In the genomic region with DNA sequence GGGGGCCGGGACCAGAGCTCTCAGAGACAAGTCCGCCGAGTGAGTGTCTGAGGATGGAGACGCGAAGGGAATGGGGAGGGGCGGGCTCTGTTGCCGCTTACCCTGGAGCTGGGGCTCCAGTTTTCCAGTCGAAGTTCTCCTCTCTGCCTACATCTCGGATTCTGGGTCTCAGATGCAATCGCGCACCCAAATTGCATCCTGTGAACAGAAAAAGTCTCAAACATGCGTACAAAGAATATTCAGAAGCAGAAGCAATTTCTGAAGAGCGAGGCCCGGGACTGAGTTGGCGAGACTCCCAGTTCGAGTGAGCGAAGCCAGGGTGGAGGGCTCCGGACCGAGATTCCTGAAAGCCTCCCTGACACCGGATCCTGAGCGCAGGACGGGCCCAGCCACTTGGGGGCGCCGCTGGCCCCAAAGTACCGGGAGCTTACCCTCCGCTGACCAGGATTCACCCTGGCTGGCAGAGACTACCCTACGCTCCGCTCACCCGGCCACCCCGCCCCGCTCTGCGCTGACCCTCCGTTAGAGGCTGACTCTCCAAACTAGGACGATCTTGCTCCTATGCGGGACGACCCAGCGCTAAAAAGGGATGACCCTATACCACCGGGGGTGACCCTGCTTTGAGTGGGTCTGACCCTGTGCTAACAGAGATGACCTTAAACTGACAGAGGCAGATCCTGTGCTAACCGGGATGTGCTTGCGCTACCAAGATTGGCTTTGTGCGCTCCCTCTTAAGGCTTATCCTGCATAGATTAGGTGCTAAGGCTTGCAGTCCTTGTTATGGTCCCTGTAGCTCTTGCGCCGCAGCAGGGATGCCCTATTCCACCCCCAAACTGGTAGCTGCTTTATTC, we compare ENCODE assay signal across 11 cellular contexts. TPM values are rescaled to one million over a fixed set of nuclear protein-coding genes. Genes with fewer than 3 reads are reported as not detected.
DNase-seq lines count a peak whose midpoint lies in the region; ATAC-seq and TF ChIP-seq lines count a peak whose summit lies in the region.
"Had no signal": no experiment of that assay in that cellular context is flagged by ENCODE, and none has a peak within 500 bp of the region (broad histone marks: within the 10 kb centered on the region; RNA-seq: fewer than 3 reads in every experiment).

No MANE protein-coding gene starts in this region.

- no peaks in the 10 kb centered on the region for H3K9me3 ChIP-seq in left ventricle myocardium inferior (replicated peaks)
- no peaks in the 10 kb centered on the region for H3K9me3 ChIP-seq in transverse colon

- POLR2A ChIA-PET in activated CD4-positive, alpha-beta memory T cell treated with anti-CD3 and anti-CD28 coated beads for 36 hours (lab: Charles Lee), result interaction anchor here (1.1 kb wide), 1 partner anchor 12 kb away, joined by 3 read pairs; the partner anchor contains the start of gene FOXD2
- POLR2A ChIA-PET in activated CD4-positive, alpha-beta memory T cell treated with anti-CD3 and anti-CD28 coated beads, Interleukin-2, amount 10 ng/mL, durations not matched to agents 7 days and 5 days (lab: Charles Lee), result interaction anchor here (1.4 to 2.4 kb wide), 2 partner anchors 9 to 12 kb away, joined by 4 to 17 read pairs; partner anchors contain the start of gene FOXD2

- H3K4me3 Mint-ChIP-seq in activated CD4-positive, alpha-beta memory T cell treated with anti-CD3 and anti-CD28 coated beads for 36 hours, result no peak overlapping the region
- no peak overlapping the region for H3K4me3 Mint-ChIP-seq in activated CD4-positive, alpha-beta memory T cell treated with anti-CD3 and anti-CD28 coated beads, Interleukin-2, amount 10 ng/mL, durations not matched to agents 7 days and 5 days
- H3K4me3 Mint-ChIP-seq: CD4-positive, CD25-positive, alpha-beta regulatory T cell; dendritic cell treated with granulocyte-macrophage colony-stimulating factor and Interleukin-4, amounts not matched to agents 40 ng/mL and 50 ng/mL, for 4 days had no signal

- peak; percentile 46 for DNase-seq in activated CD4-positive, alpha-beta memory T cell treated with anti-CD3 and anti-CD28 coated beads for 36 hours
- no peak for DNase-seq in activated CD4-positive, alpha-beta memory T cell treated with anti-CD3 and anti-CD28 coated beads, Interleukin-2, amount 10 ng/mL, durations not matched to agents 7 days and 5 days
- DNase-seq in SK-MEL-5 (ENCODE audit: low read depth, low spot score) (peak; percentile 47), left ventricle myocardium inferior (peak; percentile 31), transverse colon (peak; percentile 40)
- no peak for DNase-seq in activated CD4-positive, alpha-beta T cell treated with anti-CD3 and anti-CD28 coated beads for 1 hour
- DNase-seq in stimulated activated CD4-positive, alpha-beta T cell treated with anti-CD3 and anti-CD28 coated beads, Interleukin-4, amount 100 ng/mL, for 24 hours, result no peak
- DNase-seq: CD4-positive, CD25-positive, alpha-beta regulatory T cell had no signal

- peaks cover 74% of the 10 kb centered on the region for H3K27me3 Mint-ChIP-seq in activated CD4-positive, alpha-beta memory T cell treated with anti-CD3 and anti-CD28 coated beads for 36 hours
- peaks cover 44% of the 10 kb centered on the region for H3K27me3 Mint-ChIP-seq in activated CD4-positive, alpha-beta memory T cell treated with anti-CD3 and anti-CD28 coated beads, Interleukin-2, amount 10 ng/mL, durations not matched to agents 7 days and 5 days

- CTCF ChIA-PET in activated CD4-positive, alpha-beta memory T cell treated with anti-CD3 and anti-CD28 coated beads for 36 hours (lab: Charles Lee), result interaction anchor here (0.6 to 4.4 kb wide), 8 partner anchors 11 to 276 kb away, joined by 3 to 59 read pairs (median 3); partner anchors contain the start of gene FOXD2
- CTCF ChIA-PET in activated CD4-positive, alpha-beta memory T cell treated with anti-CD3 and anti-CD28 coated beads, Interleukin-2, amount 10 ng/mL, durations not matched to agents 7 days and 5 days (lab: Charles Lee), result interaction anchor here (0.7 to 4.3 kb wide), 5 partner anchors 12 to 303 kb away, joined by 3 to 40 read pairs (median 3); partner anchors contain the start of gene FOXD2

- no peaks in the 10 kb centered on the region for H3K9me3 Mint-ChIP-seq in activated CD4-positive, alpha-beta memory T cell treated with anti-CD3 and anti-CD28 coated beads for 36 hours
- no peaks in the 10 kb centered on the region for H3K9me3 Mint-ChIP-seq in activated CD4-positive, alpha-beta memory T cell treated with anti-CD3 and anti-CD28 coated beads, Interleukin-2, amount 10 ng/mL, durations not matched to agents 7 days and 5 days
- H3K9me3 Mint-ChIP-seq: dendritic cell treated with granulocyte-macrophage colony-stimulating factor and Interleukin-4, amounts not matched to agents 40 ng/mL and 50 ng/mL, for 4 days had no signal

- no peak overlapping the region for H3K4me3 ChIP-seq in left ventricle myocardium inferior
- H3K4me3 ChIP-seq in transverse colon, result no peak overlapping the region

- WGBS in transverse colon (ENCODE audit: low coverage in 1 of 2), 2 donors, result 56 to 64% methylated on average over 11 to 34 of the region's 43 CpGs

- no peak overlapping the region for H3K27ac Mint-ChIP-seq in activated CD4-positive, alpha-beta memory T cell treated with anti-CD3 and anti-CD28 coated beads for 36 hours
- no peak overlapping the region for H3K27ac Mint-ChIP-seq in activated CD4-positive, alpha-beta memory T cell treated with anti-CD3 and anti-CD28 coated beads, Interleukin-2, amount 10 ng/mL, durations not matched to agents 7 days and 5 days
- H3K27ac Mint-ChIP-seq: CD4-positive, CD25-positive, alpha-beta regulatory T cell; dendritic cell treated with granulocyte-macrophage colony-stimulating factor and Interleukin-4, amounts not matched to agents 40 ng/mL and 50 ng/mL, for 4 days had no signal

- H3K36me3 ChIP-seq in left ventricle myocardium inferior (no peaks in the 10 kb centered on the region), transverse colon (no peaks in the 10 kb centered on the region)

- peak; percentile 57 for TF ChIP-seq CTCF in left ventricle myocardium inferior (IDR thresholded peaks at IDR 0.05; ENCODE audit: borderline replicate concordance)
- TF ChIP-seq CTCF in transverse colon (IDR thresholded peaks at IDR 0.05), result peak; percentile 33 to 56 (median 37)

- no peaks in the 10 kb centered on the region for H3K36me3 Mint-ChIP-seq in activated CD4-positive, alpha-beta memory T cell treated with anti-CD3 and anti-CD28 coated beads for 36 hours
- H3K36me3 Mint-ChIP-seq in activated CD4-positive, alpha-beta memory T cell treated with anti-CD3 and anti-CD28 coated beads, Interleukin-2, amount 10 ng/mL, durations not matched to agents 7 days and 5 days (ENCODE audit: low read depth), result no peaks in the 10 kb centered on the region
- H3K36me3 Mint-ChIP-seq: CD4-positive, CD25-positive, alpha-beta regulatory T cell had no signal

- TF ChIP-seq POLR2A in transverse colon (IDR thresholded peaks at IDR 0.05), result no peak

- H3K27ac ChIP-seq in left ventricle myocardium inferior (replicated peaks) (no peak overlapping the region), transverse colon (no peak overlapping the region)

- peaks cover 9% of the 10 kb centered on the region for H3K4me1 Mint-ChIP-seq in activated CD4-positive, alpha-beta memory T cell treated with anti-CD3 and anti-CD28 coated beads for 36 hours (ENCODE audit: low read depth)
- H3K4me1 Mint-ChIP-seq in activated CD4-positive, alpha-beta memory T cell treated with anti-CD3 and anti-CD28 coated beads, Interleukin-2, amount 10 ng/mL, durations not matched to agents 7 days and 5 days, result peaks cover 8% of the 10 kb centered on the region

- H3K4me1 ChIP-seq in left ventricle myocardium inferior (peaks cover 8% of the 10 kb centered on the region), transverse colon (peaks cover 0 to 8% (median 5%) of the 10 kb centered on the region in 4 donors)

- no peak for ATAC-seq in GM21526 (IDR thresholded peaks at IDR 0.05; ENCODE audit: low FRiP score, unreplicated experiment)

- H3K27me3 ChIP-seq in left ventricle myocardium inferior (ENCODE audit: low read depth), result peaks cover 100% of the 10 kb centered on the region
- peaks cover 74% of the 10 kb centered on the region for H3K27me3 ChIP-seq in transverse colon

- in situ Hi-C loops in SK-MEL-5 (cut with HindIII; ENCODE audit: low pct_unique_long_range_greater_than_20kb, low sequenced_read_pairs), result no loop called here
- in situ Hi-C loops in transverse colon (cut with MboI; ENCODE audit: low pct_ligation_motif_present in 1 of 4, low pct_unique_long_range_greater_than_20kb in 1 of 4, low sequenced_read_pairs in 3 of 4), result loop anchor here in 2 of 4 donors (10.0 to 25.0 kb wide), 2 partner anchors 262 to 265 kb away; no protein-coding TSS in a partner anchor

- intact Hi-C loops in activated CD4-positive, alpha-beta memory T cell treated with anti-CD3 and anti-CD28 coated beads for 36 hours (cut with micrococcal nuclease), result no loop called here
- intact Hi-C loops in left ventricle myocardium inferior (cut with micrococcal nuclease) (no loop called here), transverse colon (cut with DNase I; ENCODE audit: low total_unique reads) (no loop called here)

- TF ChIP-seq EP300 in transverse colon (IDR thresholded peaks at IDR 0.05; ENCODE audit: low read depth), result no peak

RNA-seq across cellular contexts. Expression of gene FOXD2, which starts 12.1 kb away (rescaled TPM):
- under 1 TPM; 0.10 to 0.26 TPM for total RNA-seq in activated CD4-positive, alpha-beta memory T cell treated with anti-CD3 and anti-CD28 coated beads for 36 hours
- under 1 TPM; 0.65 to 0.68 TPM for total RNA-seq in activated CD4-positive, alpha-beta memory T cell treated with anti-CD3 and anti-CD28 coated beads, Interleukin-2, amount 10 ng/mL, durations not matched to agents 7 days and 5 days
- 0.79 and 1.0 TPM in 2 replicates for total RNA-seq in SK-MEL-5 (2014; rRNA removed; shearing (Covaris generic))
- 2.3 and 3.1 TPM in 2 replicates for polyA plus RNA-seq in SK-MEL-5 (2015; cell fraction: cytosol; rRNA removed)
- 0.72 and 1.8 TPM in 2 replicates for polyA plus RNA-seq in SK-MEL-5 (2015; cell fraction: nucleus; rRNA removed)
- not detected for total RNA-seq in left ventricle myocardium inferior
- 10 to 100 TPM; 15.8 to 20.9 (median 17.2) TPM for total RNA-seq in transverse colon

RNA-seq across cellular contexts. Expression of gene FOXE3, which starts 33.8 kb away (rescaled TPM):
- total RNA-seq in activated CD4-positive, alpha-beta memory T cell treated with anti-CD3 and anti-CD28 coated beads for 36 hours, result not detected
- not detected for total RNA-seq in activated CD4-positive, alpha-beta memory T cell treated with anti-CD3 and anti-CD28 coated beads, Interleukin-2, amount 10 ng/mL, durations not matched to agents 7 days and 5 days
- not detected in 2 replicates for total RNA-seq in SK-MEL-5 (2014; rRNA removed; shearing (Covaris generic))
- not detected in 2 replicates for polyA plus RNA-seq in SK-MEL-5 (2015; cell fraction: cytosol; rRNA removed)
- not detected in 2 replicates for polyA plus RNA-seq in SK-MEL-5 (2015; cell fraction: nucleus; rRNA removed)
- total RNA-seq in left ventricle myocardium inferior (not detected), transverse colon (not detected)
- total RNA-seq: CD4-positive, CD25-positive, alpha-beta regulatory T cell; T-helper 1 cell treated with Interleukin-12 subunit alpha and Interleukin-12 subunit beta and Interleukin-4 antibody, amounts not matched to agents 30 ng/mL and 1 ng/mL, for 36 hours had no signal
- polyA plus RNA-seq: CD4-positive, CD25-positive, alpha-beta regulatory T cell had no signal

Comparison
In these comparisons a context has a peak if more than half of its experiments do, and no peak if none do; other contexts are left out.
1. DNase-seq: peak in activated CD4-positive, alpha-beta memory T cell treated with anti-CD3 and anti-CD28 coated beads for 36 hours (single experiment), SK-MEL-5 (single experiment), left ventricle myocardium inferior (single experiment) and transverse colon (single experiment); none in activated CD4-positive, alpha-beta memory T cell treated with anti-CD3 and anti-CD28 coated beads, Interleukin-2, amount 10 ng/mL, durations not matched to agents 7 days and 5 days (single experiment), activated CD4-positive, alpha-beta T cell treated with anti-CD3 and anti-CD28 coated beads for 1 hour (single experiment) and stimulated activated CD4-positive, alpha-beta T cell treated with anti-CD3 and anti-CD28 coated beads, Interleukin-4, amount 100 ng/mL, for 24 hours (single experiment).